ENCODE assay signal across 11 cellular contexts in genomic region chr4:6771229-6771671, GRCh38. TPM values are rescaled to one million over a fixed set of nuclear protein-coding genes. Genes with fewer than 3 reads are reported as not detected.
A peak's percentile ranks its signal among the peaks of the same experiment; 100 is the strongest.
DNase-seq lines count a peak whose midpoint lies in the region; FAIRE-seq and TF ChIP-seq lines count a peak whose summit lies in the region.
"Had no signal": no experiment of that assay in that cellular context is flagged by ENCODE, and none has a peak within 500 bp of the region (broad histone marks: within the 10 kb centered on the region; RNA-seq: fewer than 3 reads in every experiment).

No MANE protein-coding gene starts in this region.

- DNase-seq in RCC 7860 (ENCODE audit: low spot score) (peak; percentile 49), glomerular visceral epithelial cell (ENCODE audit: extremely low spot score) (peak; percentile 56), midbrain (lab: John Stamatoyannopoulos, UW) (peak; percentile 33), vagina (ENCODE audit: extremely low spot score in 2 of 2) (no peak), hepatocyte (ENCODE audit: low spot score) (no peak), NCI-H1417 treated with DMSO at 0.1 percent for 48 hours (lab: John Stamatoyannopoulos, UW) (no peak)
- DNase-seq in activated CD4-positive, alpha-beta T cell treated with anti-CD3 and anti-CD28 coated beads, Interleukin-2, amount 50 U/mL, for 4 hours: no peak
- DNase-seq: activated naive CD4-positive, alpha-beta T cell treated with anti-CD3 and anti-CD28 coated beads for 36 hours; COR-L47; NCI-H1092 treated with DMSO at 0.1 percent for 48 hours had no signal

- H3K9me3 ChIP-seq in vagina: no peaks in the 10 kb centered on the region
- H3K9me3 ChIP-seq in hepatocyte (ENCODE audit: low read depth): no peaks in the 10 kb centered on the region

- H3K4me1 ChIP-seq in vagina (peaks cover 35% of the 10 kb centered on the region), hepatocyte (ENCODE audit: insufficient read depth) (peaks cover 22% of the 10 kb centered on the region)

- no peaks in the 10 kb centered on the region for H3K27me3 ChIP-seq in vagina
- no peaks in the 10 kb centered on the region for H3K27me3 ChIP-seq in hepatocyte

- intact Hi-C loops in vagina (cut with DNase I): no loop called here

- no peaks in the 10 kb centered on the region for H3K9me2 ChIP-seq in hepatocyte (replicated peaks; ENCODE audit: insufficient read depth)

- TF ChIP-seq CTCF in vagina (IDR thresholded peaks at IDR 0.05) (no peak), hepatocyte (IDR thresholded peaks at IDR 0.05; ENCODE audit: poor library complexity) (no peak)

- H3K27ac ChIP-seq in vagina: peak overlapping the region; percentile 1
- no peak overlapping the region for H3K27ac ChIP-seq in hepatocyte

- H2AFZ ChIP-seq in hepatocyte: no peak overlapping the region

- TF ChIP-seq POLR2A in vagina (IDR thresholded peaks at IDR 0.05): no peak

- 92% methylated on average over 7 of the region's 8 CpGs for WGBS in hepatocyte (ENCODE audit: low lambda C conversion rate, missing lambda C conversion rate)

- H3K4me2 ChIP-seq in hepatocyte: no peak overlapping the region

- H3K4me3 ChIP-seq in vagina (no peak overlapping the region), hepatocyte (no peak overlapping the region)

- FAIRE-seq in RCC 7860 (lab: Jason Lieb, UNC): peak; percentile 51
- FAIRE-seq: frontal cortex had no signal

- no peaks in the 10 kb centered on the region for H3K36me3 ChIP-seq in vagina
- no peaks in the 10 kb centered on the region for H3K36me3 ChIP-seq in hepatocyte (replicated peaks; ENCODE audit: insufficient read depth, low read depth)

- H3K79me2 ChIP-seq in hepatocyte: no peaks in the 10 kb centered on the region

- no peaks in the 10 kb centered on the region for H4K20me1 ChIP-seq in hepatocyte (ENCODE audit: insufficient read depth, poor library complexity, severe bottlenecking)

RNA-seq across cellular contexts. Expression of gene KIAA0232, which starts 11.3 kb away (rescaled TPM):
- 29.0 TPM for total RNA-seq in vagina
- total RNA-seq in hepatocyte: 34.3 and 38.4 TPM in 2 replicates
- 11.3 TPM in 2 replicates for polyA plus RNA-seq in hepatocyte

RNA-seq across cellular contexts. Expression of gene BLOC1S4, which starts 55.3 kb away (rescaled TPM):
- total RNA-seq in vagina (34.9 TPM), hepatocyte (29.4 and 33.3 TPM in 2 replicates)
- polyA plus RNA-seq in hepatocyte: 50.1 and 60.0 TPM in 2 replicates

Comparison
In these comparisons a context has a peak if more than half of its experiments do, and no peak if none do; other contexts are left out.
1. DNase-seq: peak in RCC 7860 (single experiment), glomerular visceral epithelial cell (single experiment) and midbrain (single experiment); none in vagina (0 of 2), activated CD4-positive, alpha-beta T cell treated with anti-CD3 and anti-CD28 coated beads, Interleukin-2, amount 50 U/mL, for 4 hours (0 of 2), hepatocyte (single experiment) and NCI-H1417 treated with DMSO at 0.1 percent for 48 hours (single experiment).